ENCODE assay signal across 7 cellular contexts in the genomic region with DNA sequence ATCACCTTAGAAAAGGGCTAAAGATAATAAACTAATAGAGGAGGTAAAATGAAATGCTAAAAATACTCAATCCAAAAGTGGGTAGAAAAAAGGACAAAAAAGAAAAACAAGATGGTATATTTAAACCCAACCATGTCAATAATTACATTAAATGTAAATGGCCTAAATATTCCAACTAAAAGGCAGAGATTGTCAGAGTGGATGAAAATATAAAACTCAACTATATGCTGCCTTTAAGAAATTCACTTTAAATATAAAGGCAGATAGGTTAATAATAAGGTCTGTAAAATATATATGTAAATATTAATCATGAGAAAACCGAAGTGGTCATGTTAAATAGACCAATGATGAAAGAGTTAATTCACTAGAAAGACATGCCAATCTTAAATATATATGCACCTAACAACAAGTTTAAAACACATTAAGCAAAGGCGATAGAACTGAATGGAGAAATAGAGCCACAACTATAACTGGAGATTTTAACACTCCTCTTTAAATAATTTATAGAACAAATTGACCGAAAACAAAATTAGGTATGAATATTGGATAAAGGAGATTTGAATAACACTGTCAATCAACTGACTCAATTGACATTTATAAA.
"Had no signal": no experiment of that assay in that cellular context is flagged by ENCODE, and none has a peak within 500 bp of the region (broad histone marks: within the 10 kb centered on the region; RNA-seq: fewer than 3 reads in every experiment).

No MANE protein-coding gene starts in this region.

- FAIRE-seq: GM12878, GM12891, GM12892, GM18507, GM19239 had no signal

- DNase-seq: GDM1, GF-D8 had no signal

- ATAC-seq: GM12878 had no signal

- H3K4me3 ChIP-seq: GM12878 had no signal
